In genomic region chr6:3455121-3455489, GRCh38 we compare ENCODE assay signal across 8 cellular contexts. TPM values are rescaled to one million over a fixed set of nuclear protein-coding genes. Genes with fewer than 3 reads are reported as not detected.
DNase-seq lines count a peak whose midpoint lies in the region; ATAC-seq, FAIRE-seq and TF ChIP-seq lines count a peak whose summit lies in the region.

No MANE protein-coding gene starts in this region.

- TF ChIP-seq POLR2A in spleen (IDR thresholded peaks at IDR 0.05) = no peak

- ATAC-seq in GM21717 (IDR thresholded peaks at IDR 0.05; ENCODE audit: unreplicated experiment) (no peak), GM19467 (IDR thresholded peaks at IDR 0.05; ENCODE audit: unreplicated experiment) (no peak), HG03442 (IDR thresholded peaks at IDR 0.05; ENCODE audit: unreplicated experiment) (no peak)

- WGBS in spleen, 5 donors = 35 to 51% (median 42%) methylated on average over 9 of the region's 9 CpGs

- peaks cover 6 to 36% (median 26%) of the 10 kb centered on the region in 6 donors for H3K4me1 ChIP-seq in spleen

- no peak overlapping the region for H3K27ac ChIP-seq in spleen

- no peaks in the 10 kb centered on the region for H3K9me3 ChIP-seq in spleen

- no peak for TF ChIP-seq CTCF in spleen (IDR thresholded peaks at IDR 0.05 in 8 of 11, conservative IDR thresholded peaks at IDR 0.05 in 3 of 11)

- DNase-seq in HuH-7.5 (ENCODE audit: low spot score) (peak; percentile 36), globus pallidus (ENCODE audit: low spot score) (peak; percentile 56), spleen (no peak), GM19239 (ENCODE audit: insufficient read length, low spot score) (no peak)
- DNase-seq in activated CD8-positive, alpha-beta memory T cell treated with anti-CD3 and anti-CD28 coated beads, Interleukin-2, amount 50 U/mL, for 48 hours = peak; percentile 62

- H3K36me3 ChIP-seq in spleen = no peaks in the 10 kb centered on the region

- H3K27me3 ChIP-seq in spleen (replicated peaks in 1 of 7) = peaks cover 0 to 90% (median 55%) of the 10 kb centered on the region in 7 donors

- peak overlapping the region in 7 of 8 donors; percentile 14 to 76 (median 57) for H3K4me3 ChIP-seq in spleen

- intact Hi-C loops in spleen (cut with DNase I; ENCODE audit: low total_unique reads) = loop anchor here (10.0 kb wide), 1 partner anchor 170 kb away; no protein-coding TSS in a partner anchor

- no peak for FAIRE-seq in GM19239 (lab: Jason Lieb, UNC)

RNA-seq across cellular contexts. Expression of gene SLC22A23, which starts 1.7 kb away (rescaled TPM):
- 10 to 100 TPM; 15.1 to 22.6 (median 20.2) TPM for total RNA-seq in spleen
- polyA plus RNA-seq in spleen = 1 to 10 TPM; 1.9 to 2.4 (median 2.0) TPM

Comparison
In these comparisons a context has a peak if more than half of its experiments do, and no peak if none do; other contexts are left out.
1. DNase-seq: peak in HuH-7.5 (single experiment), activated CD8-positive, alpha-beta memory T cell treated with anti-CD3 and anti-CD28 coated beads, Interleukin-2, amount 50 U/mL, for 48 hours (single experiment) and globus pallidus (single experiment); none in spleen (single experiment) and GM19239 (single experiment).